ENCODE assay signal across 9 cellular contexts in genomic region chr12:8629486-8630033, GRCh38. TPM values are rescaled to one million over a fixed set of nuclear protein-coding genes. Genes with fewer than 3 reads are reported as not detected.
DNase-seq lines count a peak whose midpoint lies in the region; ATAC-seq and TF ChIP-seq lines count a peak whose summit lies in the region.
"Had no signal": no experiment of that assay in that cellular context is flagged by ENCODE, and none has a peak within 500 bp of the region (broad histone marks: within the 10 kb centered on the region; RNA-seq: fewer than 3 reads in every experiment).

No MANE protein-coding gene starts in this region.

- H3K4me1 ChIP-seq in KMS-11 (ENCODE audit: low read depth, poor library complexity, severe bottlenecking), result peaks cover 38% of the 10 kb centered on the region
- no peaks in the 10 kb centered on the region for H3K4me1 ChIP-seq in tibial nerve
- H3K4me1 ChIP-seq in left ventricle myocardium inferior, result peaks cover 7% of the 10 kb centered on the region
- H3K4me1 ChIP-seq: pancreas had no signal

- intact Hi-C loops in left ventricle myocardium inferior (cut with micrococcal nuclease), result no loop called here

- H3K36me3 ChIP-seq in KMS-11 (ENCODE audit: insufficient read depth) (no peaks in the 10 kb centered on the region), tibial nerve (no peaks in the 10 kb centered on the region), left ventricle myocardium inferior (no peaks in the 10 kb centered on the region)
- H3K36me3 ChIP-seq: pancreas had no signal

- peak overlapping the region; percentile 74 for H3K4me2 ChIP-seq in KMS-11

- ATAC-seq in GM18517 (IDR thresholded peaks at IDR 0.05; ENCODE audit: unreplicated experiment), result peak; percentile 97

- no peaks in the 10 kb centered on the region for H3K27me3 Mint-ChIP-seq in osteocyte (ENCODE audit: unreplicated experiment)

- H3K9me3 Mint-ChIP-seq in osteocyte (ENCODE audit: unreplicated experiment), result no peaks in the 10 kb centered on the region

- H3K27ac ChIP-seq in KMS-11 (peak overlapping the region; percentile 63), tibial nerve (no peak overlapping the region), left ventricle myocardium inferior (replicated peaks) (no peak overlapping the region)
- H3K27ac ChIP-seq: pancreas had no signal

- H2AFZ ChIP-seq in KMS-11 (ENCODE audit: low read depth), result no peak overlapping the region

- H3K36me3 Mint-ChIP-seq in osteocyte (ENCODE audit: unreplicated experiment), result no peaks in the 10 kb centered on the region

- no peak for TF ChIP-seq POLR2A in tibial nerve (IDR thresholded peaks at IDR 0.05)

- H3K9me3 ChIP-seq in tibial nerve (no peaks in the 10 kb centered on the region), left ventricle myocardium inferior (replicated peaks) (no peaks in the 10 kb centered on the region)
- H3K9me3 ChIP-seq: pancreas had no signal

- no peaks in the 10 kb centered on the region for H4K20me1 ChIP-seq in KMS-11 (ENCODE audit: insufficient read depth)

- no peak for TF ChIP-seq EP300 in tibial nerve (IDR thresholded peaks at IDR 0.05)

- DNase-seq in H4 (ENCODE audit: low spot score) (peak; percentile 25), osteocyte (ENCODE audit: extremely low spot score, unreplicated experiment) (no peak), NCI-H510A (lab: John Stamatoyannopoulos, UW) (no peak), tibial nerve (ENCODE audit: low spot score in 2 of 2) (no peak), left ventricle myocardium inferior (no peak), NCI-H2227 (lab: John Stamatoyannopoulos, UW; ENCODE audit: unreplicated experiment) (no peak)
- DNase-seq: pancreas had no signal

- TF ChIP-seq CTCF in KMS-11 (conservative IDR thresholded peaks at IDR 0.05; ENCODE audit: low read depth, low read length) (no peak), osteocyte (IDR thresholded peaks at IDR 0.05) (no peak), tibial nerve (IDR thresholded peaks at IDR 0.05) (no peak), left ventricle myocardium inferior (IDR thresholded peaks at IDR 0.05; ENCODE audit: borderline replicate concordance) (no peak)

- peaks cover 16% of the 10 kb centered on the region for H3K4me1 Mint-ChIP-seq in osteocyte (ENCODE audit: unreplicated experiment)

- peak overlapping the region; percentile 23; the same call in 1 of the 2 replicates for H3K9ac ChIP-seq in KMS-11

- H3K4me3 ChIP-seq in KMS-11 (IDR thresholded peaks at IDR 0.05; ENCODE audit: insufficient read depth, low read depth, low read length) (no peak overlapping the region), tibial nerve (no peak overlapping the region), left ventricle myocardium inferior (no peak overlapping the region)
- H3K4me3 ChIP-seq: pancreas had no signal

- H3K27ac Mint-ChIP-seq in osteocyte (ENCODE audit: unreplicated experiment), result peak overlapping the region; percentile 40

- 16 to 17% methylated on average over 3 of the region's 3 CpGs for WGBS in tibial nerve, 2 donors

- no peak overlapping the region for H3K4me3 Mint-ChIP-seq in osteocyte (ENCODE audit: unreplicated experiment)

- no peaks in the 10 kb centered on the region for H3K79me2 ChIP-seq in KMS-11 (ENCODE audit: insufficient read depth, low read depth)

- H3K27me3 ChIP-seq in KMS-11 (ENCODE audit: insufficient read depth, low read depth) (0 out of 2 replicates have a peak, but pooled peaks cover 2% of the 10 kb centered on the region), tibial nerve (no peaks in the 10 kb centered on the region), left ventricle myocardium inferior (ENCODE audit: low read depth) (peaks cover 5% of the 10 kb centered on the region)
- H3K27me3 ChIP-seq: pancreas had no signal

RNA-seq across cellular contexts. Expression of gene AICDA, which starts 16.9 kb away (rescaled TPM):
- not detected in 2 replicates for total RNA-seq in H4 (2014; rRNA removed; shearing (Covaris generic))
- total RNA-seq in osteocyte (not detected in 2 replicates), tibial nerve (1 to 10 TPM in 1 of 4 donors, under 1 TPM in 2, not detected in 1; 0.39 to 2.6 (median 0.84) TPM), left ventricle myocardium inferior (not detected)
- total RNA-seq: pancreas had no signal

RNA-seq across cellular contexts. Expression of gene MFAP5, which starts 33.1 kb away (rescaled TPM):
- not detected in 2 replicates for total RNA-seq in H4 (2014; rRNA removed; shearing (Covaris generic))
- total RNA-seq in osteocyte (not detected in 2 replicates), tibial nerve (100 to 1,000 TPM; 153 to 895 (median 613) TPM), left ventricle myocardium inferior (55.8 TPM)

Comparison
In these comparisons a context has a peak if more than half of its experiments do, and no peak if none do; other contexts are left out.
1. RNA of gene MFAP5, which starts 33.1 kb away (total RNA-seq): 153 to 895 TPM in tibial nerve and 55.8 TPM in left ventricle myocardium inferior (single experiment); not detected in H4 and not detected in osteocyte; every median in the first group is over 10 times any median in the second.